1 cellular context compared by ENCODE assay signal in genomic region chr3:49689046-49689886, GRCh38.
TF ChIP-seq lines count a peak whose summit lies in the region.

MST1 (minus strand) TSS chr3:49689474; CDS start chr3:49688691, 783 bp downstream.
RNF123 (plus strand) TSS chr3:49689557; CDS start chr3:49691166, 1,609 bp downstream.

TF ChIP-seq in HCT116, 20 proteins besides CTCF, POLR2A, EP300 and RAD21 (continued from another document):
- TF ChIP-seq ELF1 (IDR thresholded peaks at IDR 0.05; ENCODE audit: borderline replicate concordance, low read depth) (no peak; the same call in 1 of the 2 replicates), ZBTB33 (IDR thresholded peaks at IDR 0.05; ENCODE audit: extremely low read depth, insufficient replicate concordance, low read length) (peak; percentile 87), ZNF274 (IDR thresholded peaks at IDR 0.05; ENCODE audit: low read depth, low read length) (no peak), EZH2phosphoT487 (IDR thresholded peaks at IDR 0.05; ENCODE audit: borderline replicate concordance) (no peak), SRF (IDR thresholded peaks at IDR 0.05; ENCODE audit: low read depth) (no peak), SIN3A (IDR thresholded peaks at IDR 0.05; ENCODE audit: low read depth) (peak; percentile 67; the same call in 1 of the 2 replicates), CEBPB (IDR thresholded peaks at IDR 0.05; ENCODE audit: low read depth) (no peak), FOSL1 (IDR thresholded peaks at IDR 0.05; ENCODE audit: low read depth) (no peak), REST (IDR thresholded peaks at IDR 0.05; ENCODE audit: low read depth) (no peak), JUND (IDR thresholded peaks at IDR 0.05) (no peak)
